Comparison of ENCODE assay signal across 8 cellular contexts in genomic region chr16:28491080-28491969, GRCh38. TPM values are rescaled to one million over a fixed set of nuclear protein-coding genes. Genes with fewer than 3 reads are reported as not detected.
A peak's percentile ranks its signal among the peaks of the same experiment; 100 is the strongest.
DNase-seq lines count a peak whose midpoint lies in the region; ATAC-seq and TF ChIP-seq lines count a peak whose summit lies in the region.

No MANE protein-coding gene starts in this region.

- H3K4me3 ChIP-seq in OCI-LY7 (ENCODE audit: low read depth, low read length, poor library complexity, severe bottlenecking), result peak overlapping the region; percentile 88
- H3K4me3 ChIP-seq in breast epithelium, result peak overlapping the region; percentile 90 to 97 (median 97)
- H3K4me3 ChIP-seq in kidney epithelial cell (ENCODE audit: low read depth, low read length), result peak overlapping the region; percentile 73

- peaks cover 72% of the 10 kb centered on the region for H3K4me1 Mint-ChIP-seq in stimulated activated effector memory CD8-positive, alpha-beta T cell treated with anti-CD3 and anti-CD28 coated beads, Interleukin-12 subunit alpha, Interleukin-12 subunit beta, amount 100 ng/mL, for 72 hours

- H3K4me1 ChIP-seq in OCI-LY7 (ENCODE audit: insufficient read depth, low read length, poor library complexity, severe bottlenecking) (peaks cover 35% of the 10 kb centered on the region), breast epithelium (no peaks in the 10 kb centered on the region)

- intact Hi-C loops in OCI-LY7 (cut with micrococcal nuclease; ENCODE audit: unreplicated experiment), result loop anchor here (5.0 kb wide), 2 partner anchors 61 to 331 kb away; partner anchors contain the start of genes ATXN2L and SGF29
- intact Hi-C loops in breast epithelium (cut with DNase I; ENCODE audit: low total_unique reads), result loop anchor here (10.0 kb wide), 1 partner anchor 53 kb away; no protein-coding TSS in a partner anchor

- peak overlapping the region; percentile 74; the same call in 1 of the 2 replicates for H2AFZ ChIP-seq in OCI-LY7 (ENCODE audit: low read length)

- H3K36me3 Mint-ChIP-seq in stimulated activated effector memory CD8-positive, alpha-beta T cell treated with anti-CD3 and anti-CD28 coated beads, Interleukin-12 subunit alpha, Interleukin-12 subunit beta, amount 100 ng/mL, for 72 hours, result peaks cover 65% of the 10 kb centered on the region

- BruUV-seq in OCI-LY7 (replicated peaks; lab: Mats Ljungman, UMichigan), result no TSS peak

- H3K79me2 ChIP-seq in OCI-LY7 (ENCODE audit: insufficient read depth, low read depth, low read length), result peaks cover 22% of the 10 kb centered on the region; the same call in 1 of the 2 replicates

- TF ChIP-seq CTCF in OCI-LY7 (conservative IDR thresholded peaks at IDR 0.05; ENCODE audit: low read length) (peak; percentile 46), breast epithelium (IDR thresholded peaks at IDR 0.05) (peak in 1 of 3 donors; percentile 19), kidney epithelial cell (IDR thresholded peaks at IDR 0.05; ENCODE audit: insufficient read depth, low read length, poor library complexity, severe bottlenecking) (peak; percentile 47)

- H3K27me3 ChIP-seq in breast epithelium (no peaks in the 10 kb centered on the region), kidney epithelial cell (ENCODE audit: control insufficient read depth, insufficient read depth, low read length) (no peaks in the 10 kb centered on the region)

- H3K27ac ChIP-seq in OCI-LY7 (ENCODE audit: low read depth, low read length, poor library complexity, severe bottlenecking) (peak overlapping the region; percentile 74), breast epithelium (peak overlapping the region; percentile 95 to 98)

- H3K36me3 ChIP-seq in OCI-LY7 (ENCODE audit: insufficient read depth, low read length) (peaks cover 28% of the 10 kb centered on the region), breast epithelium (no peaks in the 10 kb centered on the region), kidney epithelial cell (ENCODE audit: control insufficient read depth, insufficient read depth, low read length) (no peaks in the 10 kb centered on the region)

- POLR2A ChIA-PET in OCI-LY7 (lab: Charles Lee), result interaction anchor here (0.6 to 1.2 kb wide), 5 partner anchors 11 to 214 kb away, joined by 3 to 8 read pairs (median 4); no protein-coding TSS in a partner anchor

- H3K9me2 ChIP-seq in OCI-LY7 (ENCODE audit: insufficient read depth, low read length), result no peaks in the 10 kb centered on the region

- no peak for TF ChIP-seq POLR2A in breast epithelium (IDR thresholded peaks at IDR 0.05)

- H3K9me3 Mint-ChIP-seq in stimulated activated effector memory CD8-positive, alpha-beta T cell treated with anti-CD3 and anti-CD28 coated beads, Interleukin-12 subunit alpha, Interleukin-12 subunit beta, amount 100 ng/mL, for 72 hours, result no peaks in the 10 kb centered on the region

- peak overlapping the region; percentile 95 for H3K4me3 Mint-ChIP-seq in stimulated activated effector memory CD8-positive, alpha-beta T cell treated with anti-CD3 and anti-CD28 coated beads, Interleukin-12 subunit alpha, Interleukin-12 subunit beta, amount 100 ng/mL, for 72 hours

- peak; percentile 23 for DNase-seq in DMS79 treated with DMSO at 0.1 percent for 48 hours (lab: John Stamatoyannopoulos, UW)
- DNase-seq in DMS79 (lab: John Stamatoyannopoulos, UW), result no peak
- DNase-seq in OCI-LY7 (ENCODE audit: low spot score), result peak; percentile 42
- DNase-seq in breast epithelium (ENCODE audit: low spot score in 2 of 2), result peak in 1 of 2 donors; percentile 40
- DNase-seq in kidney epithelial cell (ENCODE audit: low read depth), result no peak
- peak in 1 of 2 donors; percentile 20 for DNase-seq in stimulated activated effector memory CD8-positive, alpha-beta T cell treated with anti-CD3 and anti-CD28 coated beads, Interleukin-12 subunit alpha, Interleukin-12 subunit beta, amount 100 ng/mL, for 72 hours (ENCODE audit: low spot score in 2 of 2)

- CTCF ChIA-PET in OCI-LY7 (lab: Charles Lee; ENCODE audit: unreplicated experiment), result interaction anchor here (0.5 to 0.9 kb wide), 2 partner anchors 132 to 271 kb away, joined by 3 read pairs; no protein-coding TSS in a partner anchor

- peak; percentile 4 for ATAC-seq in HG02571 (IDR thresholded peaks at IDR 0.05; ENCODE audit: unreplicated experiment)
- ATAC-seq in stimulated activated effector memory CD8-positive, alpha-beta T cell treated with anti-CD3 and anti-CD28 coated beads, Interleukin-12 subunit alpha, Interleukin-12 subunit beta, amount 100 ng/mL, for 72 hours, result no peak
- no peak for ATAC-seq in GM18868 (IDR thresholded peaks at IDR 0.05; ENCODE audit: unreplicated experiment)

- H3K9me3 ChIP-seq in OCI-LY7 (ENCODE audit: low read length), result no peaks in the 10 kb centered on the region
- H3K9me3 ChIP-seq in breast epithelium, result no peaks in the 10 kb centered on the region

- no peaks in the 10 kb centered on the region for H4K20me1 ChIP-seq in OCI-LY7 (ENCODE audit: insufficient read depth, low read length)

- H3K4me2 ChIP-seq in OCI-LY7 (ENCODE audit: low read length), result peak overlapping the region; percentile 87

- peak overlapping the region; percentile 99 for H3K27ac Mint-ChIP-seq in stimulated activated effector memory CD8-positive, alpha-beta T cell treated with anti-CD3 and anti-CD28 coated beads, Interleukin-12 subunit alpha, Interleukin-12 subunit beta, amount 100 ng/mL, for 72 hours

RNA-seq across cellular contexts. Expression of gene CLN3, which starts 0.5 kb away (rescaled TPM):
- 29.7 and 45.5 TPM in 2 replicates for total RNA-seq in OCI-LY7 (2014; rRNA removed; shearing (Covaris generic))
- total RNA-seq in OCI-LY7 (2022) (35.2 and 42.3 TPM in 2 replicates), breast epithelium (10 to 100 TPM; 25.1 to 39.1 (median 38.7) TPM), kidney epithelial cell (30.3 and 41.5 TPM in 2 replicates)

RNA-seq across cellular contexts. Expression of gene APOBR, which starts 3.1 kb away (rescaled TPM):
- 0.47 and 1.3 TPM in 2 replicates for total RNA-seq in OCI-LY7 (2014; rRNA removed; shearing (Covaris generic))
- total RNA-seq in OCI-LY7 (2022) (2.5 and 3.4 TPM in 2 replicates), breast epithelium (1 to 10 TPM in 2 of 3 donors, under 1 TPM in 1; 0.66 to 3.1 (median 2.9) TPM), kidney epithelial cell (0.21 TPM in 2 replicates)

RNA-seq across cellular contexts. Expression of gene IL27, which starts 15.3 kb away (rescaled TPM):
- not detected in 2 replicates for total RNA-seq in OCI-LY7 (2014; rRNA removed; shearing (Covaris generic))
- total RNA-seq in OCI-LY7 (2022) (not detected in 2 replicates), breast epithelium (not detected), kidney epithelial cell (not detected in 2 replicates)

RNA-seq across cellular contexts. Expression of gene NPIPB7, which starts 19.2 kb away (rescaled TPM):
- total RNA-seq in OCI-LY7 (2014; rRNA removed; shearing (Covaris generic)), result 0.32 TPM in 1 of 2 replicates, not detected in the other
- total RNA-seq in OCI-LY7 (2022) (0.98 and 1.1 TPM in 2 replicates), breast epithelium (not detected), kidney epithelial cell (not detected in 2 replicates)

RNA-seq across cellular contexts. Expression of gene NUPR1, which starts 47.4 kb away (rescaled TPM):
- total RNA-seq in OCI-LY7 (2014; rRNA removed; shearing (Covaris generic)), result not detected in 2 replicates
- not detected in 2 replicates for total RNA-seq in OCI-LY7 (2022)
- total RNA-seq in breast epithelium, result 10 to 100 TPM; 34.2 to 57.0 (median 47.5) TPM
- 0.55 and 0.63 TPM in 2 replicates for total RNA-seq in kidney epithelial cell

Comparison
In these comparisons a context has a peak if more than half of its experiments do, and no peak if none do; other contexts are left out.
1. DNase-seq: peak in DMS79 treated with DMSO at 0.1 percent for 48 hours (single experiment) and OCI-LY7 (single experiment); none in DMS79 (single experiment) and kidney epithelial cell (single experiment).
2. Peak in every context shown above with its lines, with median percentiles within 50 percentile points of each other: H3K4me3 ChIP-seq.